In the genomic region with DNA sequence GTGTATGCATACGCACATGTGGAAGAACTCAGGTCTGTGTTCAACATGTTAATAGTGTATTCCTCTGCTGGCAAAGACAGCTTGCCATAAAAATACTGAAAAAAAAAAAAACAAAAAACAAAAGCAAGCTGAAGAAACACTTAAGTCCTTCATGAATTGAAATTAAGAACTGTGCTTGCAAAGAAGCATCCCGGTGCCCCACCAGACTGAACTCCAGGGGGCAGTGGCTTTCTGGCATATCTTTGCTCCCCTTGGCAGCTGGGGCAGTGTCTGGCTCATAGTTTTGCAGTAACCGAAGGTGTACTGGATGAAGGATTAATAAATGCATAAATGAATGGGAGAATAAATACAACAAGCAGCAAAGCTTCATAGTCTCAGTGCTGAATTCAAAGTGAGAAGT, we compare ENCODE assay signal across 8 cellular contexts.
DNase-seq lines count a peak whose midpoint lies in the region; ATAC-seq and TF ChIP-seq lines count a peak whose summit lies in the region.

No MANE protein-coding gene starts in this region.

- DNase-seq in NCI-H82 treated with DMSO at 0.1 percent for 48 hours (lab: John Stamatoyannopoulos, UW; ENCODE audit: unreplicated experiment) (peak; percentile 62), esophagus muscularis mucosa (ENCODE audit: extremely low spot score) (no peak), nucleus accumbens (lab: John Stamatoyannopoulos, UW) (peak in 36 of 56 donors; percentile 3 to 58 (median 26))
- DNase-seq in activated CD4-positive, CD25-positive, alpha-beta regulatory T cell (lab: John Stamatoyannopoulos, UW), result no peak

- TF ChIP-seq EP300 in esophagus muscularis mucosa (IDR thresholded peaks at IDR 0.05), result no peak

- intact Hi-C loops in esophagus muscularis mucosa (cut with DNase I), result loop anchor here (5.0 kb wide), 2 partner anchors 187 to 202 kb away; partner anchors contain the start of gene LHFPL6

- 42% methylated on average over 3 of the region's 3 CpGs for whole genome bisulfite sequencing in esophagus muscularis mucosa

- H3K27me3 ChIP-seq in esophagus muscularis mucosa, result no peaks in the 10 kb centered on the region

- no peak for TF ChIP-seq POLR2A in esophagus muscularis mucosa (IDR thresholded peaks at IDR 0.05; ENCODE audit: low read depth)

- TF ChIP-seq CTCF in GM12874 (IDR thresholded peaks at IDR 0.05; ENCODE audit: insufficient read depth, low read depth, low read length) (peak; percentile 31; the same call in 1 of the 2 replicates), esophagus muscularis mucosa (IDR thresholded peaks at IDR 0.05) (peak; percentile 45 to 63 (median 51))

- peaks cover 50 to 74% (median 55%) of the 10 kb centered on the region in 4 donors for H3K4me1 ChIP-seq in esophagus muscularis mucosa

- peak overlapping the region in 2 of 4 donors; percentile 1 to 6 for H3K4me3 ChIP-seq in esophagus muscularis mucosa

- peak overlapping the region; percentile 9 to 58 (median 47) for H3K27ac ChIP-seq in esophagus muscularis mucosa (replicated peaks in 1 of 4)

- no peaks in the 10 kb centered on the region for H3K36me3 ChIP-seq in esophagus muscularis mucosa

- no peaks in the 10 kb centered on the region for H3K9me3 ChIP-seq in esophagus muscularis mucosa

- ATAC-seq in GM19351 (IDR thresholded peaks at IDR 0.05; ENCODE audit: unreplicated experiment) (no peak), HG03520 (IDR thresholded peaks at IDR 0.05; ENCODE audit: unreplicated experiment) (no peak), HG02870 (IDR thresholded peaks at IDR 0.05; ENCODE audit: unreplicated experiment) (no peak)

Comparison
In these comparisons a context has a peak if more than half of its experiments do, and no peak if none do; other contexts are left out.
1. DNase-seq: peak in NCI-H82 treated with DMSO at 0.1 percent for 48 hours (single experiment) and nucleus accumbens (36 of 56); none in esophagus muscularis mucosa (single experiment) and activated CD4-positive, CD25-positive, alpha-beta regulatory T cell (0 of 4).